ENCODE assay signal across 22 cellular contexts in the genomic region with DNA sequence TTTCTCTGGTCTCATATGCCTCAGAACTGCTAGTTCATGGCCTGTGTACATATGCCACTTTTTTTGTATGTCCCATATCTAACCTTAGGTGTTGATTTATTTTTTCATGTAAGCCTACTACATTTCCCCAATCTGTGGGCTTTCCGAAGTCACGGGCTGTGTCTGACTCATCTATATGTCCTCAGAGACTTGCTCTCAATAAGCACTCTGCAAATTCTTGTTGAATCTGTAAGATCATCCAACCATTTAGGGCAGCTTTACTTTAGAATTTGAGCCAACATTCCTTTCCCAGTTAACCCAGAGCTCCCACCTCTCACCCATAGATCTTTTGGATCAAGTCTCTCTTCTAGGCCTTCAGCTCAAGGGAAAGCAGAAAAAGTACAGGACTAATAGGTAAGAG.
A peak's percentile ranks its signal among the peaks of the same experiment; 100 is the strongest.
DNase-seq lines count a peak whose midpoint lies in the region; ATAC-seq and TF ChIP-seq lines count a peak whose summit lies in the region.
"Had no signal": no experiment of that assay in that cellular context is flagged by ENCODE, and none has a peak within 500 bp of the region (broad histone marks: within the 10 kb centered on the region; RNA-seq: fewer than 3 reads in every experiment).

No MANE protein-coding gene starts in this region.

- WGBS in mesenchymal stem cell = 16% methylated on average over 2 of the region's 2 CpGs
- WGBS in aorta, 2 donors = 57 to 65% methylated on average over 2 of the region's 2 CpGs

- no peak for TF ChIP-seq CTCF in AG10803 (conservative IDR thresholded peaks at IDR 0.05; ENCODE audit: low read length)
- no peak for TF ChIP-seq CTCF in chondrocyte (IDR thresholded peaks at IDR 0.05)
- no peak for TF ChIP-seq CTCF in nephron progenitor cell (IDR thresholded peaks at IDR 0.05)

- no peak overlapping the region for H2BK120ac ChIP-seq in mesenchymal stem cell (ENCODE audit: low read depth, low read length)

- peak; percentile 49 for DNase-seq in AG10803 (ENCODE audit: low read depth)
- DNase-seq in MG63 = peak; percentile 25
- no peak for DNase-seq in chondrocyte (ENCODE audit: low spot score)
- DNase-seq in mesenchymal stem cell = peak; percentile 74
- DNase-seq in aorta = no peak
- DNase-seq in germinal center (ENCODE audit: low spot score) = no peak
- no peak for DNase-seq in nephron progenitor cell
- DNase-seq: activated CD4-positive, alpha-beta T cell treated with anti-CD3 and anti-CD28 coated beads for 48 hours; Calu3; effector CD4-positive, alpha-beta T cell; heart left ventricle; KG1; left ventricle myocardium inferior; NCI-H1694 treated with DMSO at 0.1 percent for 48 hours; NCI-H748 treated with DMSO at 0.1 percent for 48 hours; psoas muscle; stimulated activated CD4-positive, alpha-beta T cell treated with anti-CD3 and anti-CD28 coated beads, Interleukin-4, amount 100 ng/mL, for 4 hours had no signal

- no peak overlapping the region for H3K4ac ChIP-seq in mesenchymal stem cell (ENCODE audit: low read depth in 1 of 2, low read length in 2 of 2)

- H3K9me3 ChIP-seq in MG63 (no peaks in the 10 kb centered on the region), mesenchymal stem cell (ENCODE audit: control insufficient read depth, low read length) (no peaks in the 10 kb centered on the region), aorta (ENCODE audit: control insufficient read depth, low read length) (peaks cover 3% of the 10 kb centered on the region)
- H3K9me3 ChIP-seq: psoas muscle had no signal

- H3K4me1 Mint-ChIP-seq in chondrocyte (ENCODE audit: low read depth) = peaks cover 9% of the 10 kb centered on the region
- peaks cover 5% of the 10 kb centered on the region for H3K4me1 Mint-ChIP-seq in nephron progenitor cell
- H3K4me1 Mint-ChIP-seq in activated T-helper 17 cell treated with anti-CD3 and anti-CD28 coated beads, Interleukin-2, amount 50 U/mL, for 72 hours = no peaks in the 10 kb centered on the region
- H3K4me1 Mint-ChIP-seq: neural crest cell had no signal

- intact Hi-C loops in aorta (cut with DNase I) = no loop called here

- H3K4me3 ChIP-seq in AG10803 (ENCODE audit: low read length) (no peak overlapping the region), MG63 (no peak overlapping the region), mesenchymal stem cell (ENCODE audit: insufficient read depth in 1 of 2, low read depth in 1 of 2, low read length in 2 of 2) (peak overlapping the region in 1 of 2 experiments; percentile 11), aorta (ENCODE audit: low read length in 2 of 2) (no peak overlapping the region)
- H3K4me3 ChIP-seq: BLaER1 treated with 17β-estradiol and CSF1 and Interleukin-3, amounts not matched to agents 10 nM and 100 nM; heart left ventricle; left ventricle myocardium inferior; psoas muscle had no signal

- H3K9ac ChIP-seq in mesenchymal stem cell (ENCODE audit: low read length) = peak overlapping the region; percentile 60
- H3K9ac ChIP-seq: BLaER1 treated with 17β-estradiol and CSF1 and Interleukin-3, amounts not matched to agents 10 nM and 100 nM had no signal

- H3K27ac Mint-ChIP-seq in chondrocyte (ENCODE audit: unreplicated experiment) (peak overlapping the region; percentile 19), nephron progenitor cell (no peak overlapping the region)
- H3K27ac Mint-ChIP-seq in activated T-helper 17 cell treated with anti-CD3 and anti-CD28 coated beads, Interleukin-2, amount 50 U/mL, for 72 hours = no peak overlapping the region

- H2BK15ac ChIP-seq in mesenchymal stem cell (ENCODE audit: low read depth, poor library complexity, severe bottlenecking) = no peak overlapping the region

- no peak overlapping the region for H3K27ac ChIP-seq in mesenchymal stem cell (ENCODE audit: low read length, poor library complexity, severe bottlenecking)
- no peak overlapping the region for H3K27ac ChIP-seq in aorta (ENCODE audit: low read depth in 1 of 2, low read length in 2 of 2)
- H3K27ac ChIP-seq: BLaER1 treated with 17β-estradiol and CSF1 and Interleukin-3, amounts not matched to agents 10 nM and 100 nM; heart left ventricle; left ventricle myocardium inferior; psoas muscle had no signal

- no peak overlapping the region for H3K18ac ChIP-seq in mesenchymal stem cell (ENCODE audit: low read depth in 1 of 2, low read length in 2 of 2)

- H2BK5ac ChIP-seq in mesenchymal stem cell (ENCODE audit: low read depth, low read length, poor library complexity, severe bottlenecking) = no peak overlapping the region

- no peak overlapping the region for H2AK5ac ChIP-seq in mesenchymal stem cell (ENCODE audit: low read length, severe bottlenecking)

- no peak overlapping the region for H2AFZ ChIP-seq in mesenchymal stem cell (ENCODE audit: low read depth, low read length)

- no peak for ATAC-seq in aorta (ENCODE audit: low FRiP score)
- ATAC-seq in activated T-helper 17 cell treated with anti-CD3 and anti-CD28 coated beads, Interleukin-2, amount 50 U/mL, for 72 hours (replicated peaks) = no peak
- ATAC-seq: esophagus mucosa, heart left ventricle, psoas muscle, Right ventricle myocardium inferior had no signal

- H4K8ac ChIP-seq in mesenchymal stem cell (ENCODE audit: low read length) = no peak overlapping the region

- H4K91ac ChIP-seq in mesenchymal stem cell (ENCODE audit: low read length) = no peak overlapping the region

- H2BK12ac ChIP-seq in mesenchymal stem cell (ENCODE audit: low read length in 2 of 2) = no peak overlapping the region

- H3K27me3 Mint-ChIP-seq in chondrocyte (ENCODE audit: low read depth) (no peaks in the 10 kb centered on the region), nephron progenitor cell (ENCODE audit: low read depth, poor library complexity) (peaks cover 10% of the 10 kb centered on the region)
- peaks cover 28% of the 10 kb centered on the region for H3K27me3 Mint-ChIP-seq in activated T-helper 17 cell treated with anti-CD3 and anti-CD28 coated beads, Interleukin-2, amount 50 U/mL, for 72 hours

- H3K9me3 Mint-ChIP-seq in chondrocyte (ENCODE audit: low read depth) (peaks cover 16% of the 10 kb centered on the region), nephron progenitor cell (peaks cover 10% of the 10 kb centered on the region)
- H3K9me3 Mint-ChIP-seq in activated T-helper 17 cell treated with anti-CD3 and anti-CD28 coated beads, Interleukin-2, amount 50 U/mL, for 72 hours = peaks cover 4% of the 10 kb centered on the region

- H3K4me1 ChIP-seq in mesenchymal stem cell (ENCODE audit: control insufficient read depth, insufficient read depth, low read depth, low read length) (no peaks in the 10 kb centered on the region), aorta (ENCODE audit: control insufficient read depth in 1 of 2, insufficient read depth in 2 of 2, low read length in 2 of 2) (no peaks in the 10 kb centered on the region)
- H3K4me1 ChIP-seq: heart left ventricle, left ventricle myocardium inferior, psoas muscle had no signal

- no peaks in the 10 kb centered on the region for H3K79me1 ChIP-seq in mesenchymal stem cell (replicated peaks; ENCODE audit: low read length, poor library complexity, severe bottlenecking)

- H3K36me3 ChIP-seq in MG63 (no peaks in the 10 kb centered on the region), mesenchymal stem cell (ENCODE audit: control insufficient read depth in 1 of 2, insufficient read depth in 2 of 2, low read depth in 1 of 2, low read length in 2 of 2) (no peaks in the 10 kb centered on the region), aorta (ENCODE audit: control insufficient read depth in 1 of 2, insufficient read depth in 2 of 2, low read length in 1 of 2) (no peaks in the 10 kb centered on the region)
- H3K36me3 ChIP-seq: BLaER1 treated with 17β-estradiol and CSF1 and Interleukin-3, amounts not matched to agents 10 nM and 100 nM; heart left ventricle; left ventricle myocardium inferior had no signal

- H3K14ac ChIP-seq in mesenchymal stem cell (ENCODE audit: low read length in 2 of 2) = no peak overlapping the region

- no peak overlapping the region for H3K4me2 ChIP-seq in mesenchymal stem cell (ENCODE audit: low read length, poor library complexity, severe bottlenecking)

- no peaks in the 10 kb centered on the region for H3K27me3 ChIP-seq in MG63
- H3K27me3 ChIP-seq in mesenchymal stem cell (ENCODE audit: control insufficient read depth in 1 of 2, insufficient read depth in 1 of 2, low read length in 2 of 2) = peaks cover 0 to 5% of the 10 kb centered on the region in 2 experiments
- H3K27me3 ChIP-seq in aorta (ENCODE audit: control insufficient read depth in 1 of 2, insufficient read depth in 2 of 2, low read length in 1 of 2) = no peaks in the 10 kb centered on the region
- H3K27me3 ChIP-seq: BLaER1 treated with 17β-estradiol and CSF1 and Interleukin-3, amounts not matched to agents 10 nM and 100 nM; heart left ventricle had no signal

- no peak overlapping the region for H3K23ac ChIP-seq in mesenchymal stem cell (ENCODE audit: low read length in 2 of 2)

- H3K36me3 Mint-ChIP-seq in chondrocyte (ENCODE audit: low read depth) (peaks cover 2% of the 10 kb centered on the region), nephron progenitor cell (ENCODE audit: low read depth) (no peaks in the 10 kb centered on the region)
- H3K36me3 Mint-ChIP-seq in activated T-helper 17 cell treated with anti-CD3 and anti-CD28 coated beads, Interleukin-2, amount 50 U/mL, for 72 hours (ENCODE audit: low read depth) = no peaks in the 10 kb centered on the region

- H3K4me3 Mint-ChIP-seq in chondrocyte (ENCODE audit: unreplicated experiment) (no peak overlapping the region), nephron progenitor cell (no peak overlapping the region)
- H3K4me3 Mint-ChIP-seq in activated T-helper 17 cell treated with anti-CD3 and anti-CD28 coated beads, Interleukin-2, amount 50 U/mL, for 72 hours = no peak overlapping the region
- H3K4me3 Mint-ChIP-seq: neural crest cell had no signal

Comparison
In these comparisons a context has a peak if more than half of its experiments do, and no peak if none do; other contexts are left out.
1. DNase-seq: peak in AG10803 (single experiment), MG63 (single experiment) and mesenchymal stem cell (single experiment); none in chondrocyte (single experiment), aorta (0 of 2), germinal center (single experiment) and nephron progenitor cell (single experiment).